Comparison of ENCODE assay signal across 8 cellular contexts in the genomic region with DNA sequence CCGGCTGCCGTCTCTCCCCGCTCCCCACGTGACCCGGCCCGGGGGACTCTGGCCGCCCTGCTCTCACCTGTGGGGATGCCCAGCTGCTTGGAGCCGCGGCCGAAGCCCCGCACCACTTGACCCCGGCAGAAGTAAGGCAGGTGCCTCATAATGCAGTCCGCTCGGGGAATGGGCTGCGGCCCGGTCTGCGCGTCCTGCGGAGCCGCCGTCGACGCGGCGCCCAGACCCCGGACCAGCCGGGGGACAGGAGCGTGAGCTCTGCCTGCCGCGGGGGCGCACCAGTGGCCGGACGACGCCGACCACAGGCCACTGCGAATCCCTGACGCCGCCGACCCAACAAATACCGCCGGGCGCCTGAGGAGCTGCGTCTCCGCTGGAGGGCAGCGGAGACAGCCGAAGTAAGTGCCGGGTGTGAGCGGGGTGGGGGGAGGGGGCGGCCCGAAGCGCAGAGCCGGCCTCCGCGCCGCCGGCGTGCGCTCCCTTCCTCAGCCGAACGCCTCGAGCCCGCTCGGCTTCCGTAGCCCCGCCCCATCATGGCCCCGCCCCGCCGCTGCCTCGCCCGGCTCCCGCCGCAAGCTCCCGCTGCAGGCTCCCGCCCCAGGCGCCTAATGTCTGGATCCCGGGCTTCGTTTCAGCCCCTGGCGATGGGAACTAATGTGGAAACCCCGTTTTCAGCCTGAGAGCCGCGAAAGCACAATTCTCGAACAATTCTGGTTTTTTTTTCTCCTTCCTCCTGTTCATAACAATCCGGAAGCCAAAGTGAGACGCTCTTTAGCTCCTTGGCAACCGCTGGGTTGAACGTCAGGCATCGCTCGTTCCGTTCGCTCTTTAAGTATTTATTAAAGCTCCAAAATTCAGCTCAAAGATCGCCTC. TPM values are rescaled to one million over a fixed set of nuclear protein-coding genes. Genes with fewer than 3 reads are reported as not detected.
DNase-seq lines count a peak whose midpoint lies in the region; FAIRE-seq and TF ChIP-seq lines count a peak whose summit lies in the region.

RFK (minus strand) TSS at position 404 of the 873 bp plus-strand sequence; CDS start at position 149, 255 bp downstream.

- no peak for FAIRE-seq in H54 (lab: Jason Lieb, UNC)
- FAIRE-seq in frontal cortex (lab: Jason Lieb, UNC), result no peak

- peak within 1 kb of the TSS; percentile 92 for H3K27ac ChIP-seq in neutrophil

- DNase-seq in GDM1 (lab: John Stamatoyannopoulos, UW) (peak; percentile 90), H54 (ENCODE audit: insufficient read length, low spot score) (peak; percentile 97), LoVo (ENCODE audit: low spot score) (peak; percentile 91), SHP77 treated with DMSO at 0.1 percent for 48 hours (lab: John Stamatoyannopoulos, UW) (peak; percentile 39), frontal cortex (ENCODE audit: low spot score in 2 of 2) (peak; percentile 87 to 91), superior temporal gyrus (ENCODE audit: extremely low spot score) (peak; percentile 93)
- peak; percentile 95 for DNase-seq in activated naive CD4-positive, alpha-beta T cell treated with Interleukin-2 at 50 U/mL for 16 hours

- H3K4me3 ChIP-seq in neutrophil (ENCODE audit: low read depth in 1 of 2, low read length in 1 of 2), result peak within 1 kb of the TSS; percentile 89 to 99

- H3K4me1 ChIP-seq in neutrophil (ENCODE audit: control insufficient read depth in 1 of 2, insufficient read depth in 1 of 2, low read depth in 1 of 2, low read length in 1 of 2), result peaks cover 17 to 19% of the 10 kb centered on the region in 2 experiments

- peak; percentile 70 for TF ChIP-seq CTCF in neutrophil (IDR thresholded peaks at IDR 0.05)

- no peaks in the 10 kb centered on the region for H3K36me3 ChIP-seq in neutrophil

- peak; percentile 75 for TF ChIP-seq POLR2A in H54 (IDR thresholded peaks at IDR 0.05; ENCODE audit: low read depth, low read length)

- H3K27me3 ChIP-seq in neutrophil, result no peaks in the 10 kb centered on the region

- no peaks in the 10 kb centered on the region for H3K9me3 ChIP-seq in neutrophil

RNA-seq across cellular contexts. Expression of gene RFK, which starts in this region (rescaled TPM):
- 110 TPM for total RNA-seq in frontal cortex

Comparison
In these comparisons a context has a peak if more than half of its experiments do, and no peak if none do; other contexts are left out.
1. Peak in every context shown above with its lines: DNase-seq, H3K4me3 ChIP-seq and H3K27ac ChIP-seq.
2. DNase-seq: peak in every context shown above with its lines; median percentile 97 in H54; 95 in activated naive CD4-positive, alpha-beta T cell treated with Interleukin-2 at 50 U/mL for 16 hours; 93 in superior temporal gyrus; 91 in LoVo; 90 in GDM1; 89 in frontal cortex; 39 in SHP77 treated with DMSO at 0.1 percent for 48 hours.